1 cellular context compared by ENCODE assay signal in genomic region chr11:126948563-126948962, GRCh38.
TF ChIP-seq lines count a peak whose summit lies in the region.

No MANE protein-coding gene starts in this region.

TF ChIP-seq in GM23338, 12 proteins besides CTCF, POLR2A, EP300 and RAD21 (continued from another document):
- TF ChIP-seq ZNF462 (CRISPR knock-in tag; IDR thresholded peaks at IDR 0.05) = no peak
- TF ChIP-seq EZH2phosphoT487 (IDR thresholded peaks at IDR 0.05; ENCODE audit: unreplicated experiment) = no peak
